Comparison of ENCODE assay signal across 9 cellular contexts in the genomic region with DNA sequence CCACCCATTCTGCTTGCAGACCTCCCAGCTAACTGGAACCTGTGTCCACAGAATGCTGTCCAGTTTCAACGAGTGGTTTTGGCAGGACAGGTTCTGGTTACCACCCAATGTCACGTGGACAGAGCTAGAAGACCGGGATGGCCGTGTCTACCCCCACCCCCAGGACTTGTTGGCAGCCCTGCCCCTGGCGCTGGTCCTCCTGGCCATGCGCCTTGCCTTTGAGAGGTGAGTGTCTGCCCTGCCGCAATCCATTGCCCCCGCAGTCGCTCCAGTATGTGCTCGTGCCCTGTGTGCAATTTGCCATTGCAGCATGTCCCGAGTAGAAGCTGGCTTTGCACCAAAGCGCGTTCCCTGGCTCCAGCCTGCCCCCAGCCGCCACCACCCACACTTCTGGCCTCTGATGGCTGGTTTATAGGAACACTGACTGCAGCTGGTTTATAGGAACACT. TPM values are rescaled to one million over a fixed set of nuclear protein-coding genes. Genes with fewer than 3 reads are reported as not detected.
DNase-seq lines count a peak whose midpoint lies in the region; ATAC-seq and TF ChIP-seq lines count a peak whose summit lies in the region.
"Had no signal": no experiment of that assay in that cellular context is flagged by ENCODE, and none has a peak within 500 bp of the region (broad histone marks: within the 10 kb centered on the region; RNA-seq: fewer than 3 reads in every experiment).

No MANE protein-coding gene starts in this region.

- no peaks in the 10 kb centered on the region for H3K9me3 ChIP-seq in right atrium auricular region

- H3K27ac Mint-ChIP-seq in progenitor cell of endocrine pancreas: peak overlapping the region; percentile 74

- peaks cover 5% of the 10 kb centered on the region for H3K4me1 Mint-ChIP-seq in progenitor cell of endocrine pancreas (ENCODE audit: low read depth)

- peaks cover 11% of the 10 kb centered on the region for H3K36me3 ChIP-seq in right atrium auricular region

- H3K9me3 Mint-ChIP-seq in progenitor cell of endocrine pancreas (ENCODE audit: low read depth): peaks cover 10% of the 10 kb centered on the region

- TF ChIP-seq CTCF in right atrium auricular region (IDR thresholded peaks at IDR 0.05) (peak in 1 of 2 donors; percentile 46), progenitor cell of endocrine pancreas (IDR thresholded peaks at IDR 0.05; ENCODE audit: unreplicated experiment) (no peak)

- peaks cover 0 to 17% of the 10 kb centered on the region in 2 donors for H3K4me1 ChIP-seq in right atrium auricular region

- no peak for ATAC-seq in GM19324 (IDR thresholded peaks at IDR 0.05; ENCODE audit: low FRiP score, unreplicated experiment)

- peaks cover 19% of the 10 kb centered on the region for H3K36me3 Mint-ChIP-seq in progenitor cell of endocrine pancreas (ENCODE audit: insufficient read depth)

- H3K27me3 ChIP-seq in right atrium auricular region: no peaks in the 10 kb centered on the region

- no peaks in the 10 kb centered on the region for H3K27me3 Mint-ChIP-seq in progenitor cell of endocrine pancreas

- peak overlapping the region; percentile 72 to 75 for H3K27ac ChIP-seq in right atrium auricular region

- no peak overlapping the region for H3K4me3 ChIP-seq in right atrium auricular region

- peak; percentile 80 for DNase-seq in Ammon's horn (ENCODE audit: low spot score)
- peak; percentile 59 for DNase-seq in astrocyte of the hippocampus (ENCODE audit: low read depth, low spot score)
- peak; percentile 90 for DNase-seq in right atrium auricular region (ENCODE audit: low spot score)
- no peak for DNase-seq in progenitor cell of endocrine pancreas (ENCODE audit: low spot score, unreplicated experiment)
- DNase-seq in DMS79 treated with DMSO at 0.1 percent for 48 hours (lab: John Stamatoyannopoulos, UW): no peak
- DNase-seq in NCI-H82 treated with DMSO at 0.1 percent for 48 hours (lab: John Stamatoyannopoulos, UW; ENCODE audit: unreplicated experiment): no peak
- DNase-seq in activated CD4-positive, CD25-positive, alpha-beta regulatory T cell (lab: John Stamatoyannopoulos, UW): no peak
- DNase-seq: AML-193 had no signal

- H3K4me3 Mint-ChIP-seq in progenitor cell of endocrine pancreas (ENCODE audit: low read depth): no peak overlapping the region

RNA-seq across cellular contexts. Expression of gene CERS4, which starts 41.9 kb away (rescaled TPM):
- total RNA-seq in right atrium auricular region (10 to 100 TPM; 19.4 to 20.5 TPM), progenitor cell of endocrine pancreas (67.5 and 78.4 TPM in 2 replicates)

RNA-seq across cellular contexts. Expression of gene CD320, which starts 57.1 kb away (rescaled TPM):
- total RNA-seq in right atrium auricular region: 10 to 100 TPM; 48.8 to 51.0 TPM
- 59.7 and 63.1 TPM in 2 replicates for total RNA-seq in progenitor cell of endocrine pancreas

Comparison
In these comparisons a context has a peak if more than half of its experiments do, and no peak if none do; other contexts are left out.
1. DNase-seq: peak in Ammon's horn (single experiment), astrocyte of the hippocampus (single experiment) and right atrium auricular region (single experiment); none in progenitor cell of endocrine pancreas (single experiment), DMS79 treated with DMSO at 0.1 percent for 48 hours (single experiment), NCI-H82 treated with DMSO at 0.1 percent for 48 hours (single experiment) and activated CD4-positive, CD25-positive, alpha-beta regulatory T cell (0 of 4).